In the genomic region with DNA sequence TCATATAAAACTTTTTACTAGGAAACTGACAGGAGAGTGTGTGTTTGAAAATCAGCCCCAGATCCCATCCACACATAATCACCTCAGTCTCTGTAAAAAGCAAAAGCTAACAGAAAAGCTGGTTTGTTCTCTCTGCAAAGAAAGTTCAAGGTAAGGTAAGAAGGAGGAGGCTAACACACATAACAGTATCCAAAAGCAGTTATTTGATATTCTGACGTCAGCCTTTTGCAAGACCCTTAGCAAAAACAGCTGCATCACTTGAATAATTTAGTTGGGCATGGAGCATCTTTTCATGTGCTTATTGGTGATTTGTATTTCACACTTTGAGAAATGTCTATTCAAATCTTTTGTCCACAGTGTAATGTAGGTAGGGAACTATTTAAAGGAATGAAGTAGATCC, we compare ENCODE assay signal across 17 cellular contexts. TPM values are rescaled to one million over a fixed set of nuclear protein-coding genes. Genes with fewer than 3 reads are reported as not detected.
"Had no signal": no experiment of that assay in that cellular context is flagged by ENCODE, and none has a peak within 500 bp of the region (broad histone marks: within the 10 kb centered on the region; RNA-seq: fewer than 3 reads in every experiment).

No MANE protein-coding gene starts in this region.

- H3K27me3 ChIP-seq: transverse colon, vagina had no signal

- H3K27ac Mint-ChIP-seq: activated CD4-positive, alpha-beta memory T cell treated with anti-CD3 and anti-CD28 coated beads, Interleukin-2, amount 10 ng/mL, durations not matched to agents 7 days and 5 days; activated naive CD4-positive, alpha-beta T cell treated with anti-CD3 and anti-CD28 coated beads, Interleukin-2, amount 10 ng/mL, durations not matched to agents 7 days and 5 days; activated T-cell treated with anti-CD3 and anti-CD28 coated beads, Interleukin-2, amount 50 U/mL, for 24 hours; immature natural killer cell; naive thymus-derived CD4-positive, alpha-beta T cell; stimulated activated naive B cell treated with anti-CD40 and anti-IgM and Interleukin-4, amounts not matched to agents 10 μg/mL and 1 μg/mL and 100 μg/mL, for 72 hours; T-helper 17 cell had no signal

- H3K4me1 ChIP-seq: transverse colon had no signal

- H3K4me3 ChIP-seq: skin epidermis, transverse colon, vagina had no signal

- H3K27ac ChIP-seq: skin epidermis, transverse colon, vagina, WERI-Rb-1 had no signal

- H3K36me3 ChIP-seq: transverse colon, vagina, WERI-Rb-1 had no signal

- DNase-seq: activated CD4-positive, alpha-beta memory T cell treated with anti-CD3 and anti-CD28 coated beads, Interleukin-2, amount 10 ng/mL, durations not matched to agents 7 days and 5 days; activated naive CD4-positive, alpha-beta T cell treated with anti-CD3 and anti-CD28 coated beads, Interleukin-2, amount 10 ng/mL, durations not matched to agents 7 days and 5 days; activated T-cell treated with anti-CD3 and anti-CD28 coated beads, Interleukin-2, amount 50 U/mL, for 24 hours; immature natural killer cell; left cardiac atrium; naive thymus-derived CD4-positive, alpha-beta T cell; retina; stimulated activated CD4-positive, alpha-beta T cell treated with anti-CD3 and anti-CD28 coated beads, Interleukin-15, amount 100 ng/mL, for 24 hours; stimulated activated CD4-positive, alpha-beta T cell treated with anti-CD3 and anti-CD28 coated beads, Interleukin-4, amount 100 ng/mL, for 1 hour; stimulated activated naive B cell treated with anti-CD40 and anti-IgM and Interleukin-4, amounts not matched to agents 10 μg/mL and 1 μg/mL and 100 μg/mL, for 72 hours; substantia nigra; T-helper 17 cell; transverse colon; WERI-Rb-1 had no signal

- H3K36me3 Mint-ChIP-seq: activated naive CD4-positive, alpha-beta T cell treated with anti-CD3 and anti-CD28 coated beads, Interleukin-2, amount 10 ng/mL, durations not matched to agents 7 days and 5 days; immature natural killer cell; naive thymus-derived CD4-positive, alpha-beta T cell; stimulated activated naive B cell treated with anti-CD40 and anti-IgM and Interleukin-4, amounts not matched to agents 10 μg/mL and 1 μg/mL and 100 μg/mL, for 72 hours had no signal

- H3K27me3 Mint-ChIP-seq: activated CD4-positive, alpha-beta memory T cell treated with anti-CD3 and anti-CD28 coated beads, Interleukin-2, amount 10 ng/mL, durations not matched to agents 7 days and 5 days had no signal

- ATAC-seq: left cardiac atrium; naive thymus-derived CD4-positive, alpha-beta T cell; stimulated activated naive B cell treated with anti-CD40 and anti-IgM and Interleukin-4, amounts not matched to agents 10 μg/mL and 1 μg/mL and 100 μg/mL, for 72 hours; T-helper 17 cell had no signal

- H3K9me3 Mint-ChIP-seq: activated CD4-positive, alpha-beta memory T cell treated with anti-CD3 and anti-CD28 coated beads, Interleukin-2, amount 10 ng/mL, durations not matched to agents 7 days and 5 days; activated naive CD4-positive, alpha-beta T cell treated with anti-CD3 and anti-CD28 coated beads, Interleukin-2, amount 10 ng/mL, durations not matched to agents 7 days and 5 days; activated T-cell treated with anti-CD3 and anti-CD28 coated beads, Interleukin-2, amount 50 U/mL, for 24 hours; immature natural killer cell had no signal

- H3K9me3 ChIP-seq: transverse colon, vagina had no signal

- H3K4me3 Mint-ChIP-seq: activated CD4-positive, alpha-beta memory T cell treated with anti-CD3 and anti-CD28 coated beads, Interleukin-2, amount 10 ng/mL, durations not matched to agents 7 days and 5 days; activated naive CD4-positive, alpha-beta T cell treated with anti-CD3 and anti-CD28 coated beads, Interleukin-2, amount 10 ng/mL, durations not matched to agents 7 days and 5 days; activated T-cell treated with anti-CD3 and anti-CD28 coated beads, Interleukin-2, amount 50 U/mL, for 24 hours; immature natural killer cell; naive thymus-derived CD4-positive, alpha-beta T cell; stimulated activated naive B cell treated with anti-CD40 and anti-IgM and Interleukin-4, amounts not matched to agents 10 μg/mL and 1 μg/mL and 100 μg/mL, for 72 hours; T-helper 17 cell had no signal

- H3K4me1 Mint-ChIP-seq: activated CD4-positive, alpha-beta memory T cell treated with anti-CD3 and anti-CD28 coated beads, Interleukin-2, amount 10 ng/mL, durations not matched to agents 7 days and 5 days had no signal

RNA-seq across cellular contexts. Expression of a gene that starts 31.8 kb away (rescaled TPM):
- total RNA-seq: activated CD4-positive, alpha-beta memory T cell treated with anti-CD3 and anti-CD28 coated beads, Interleukin-2, amount 10 ng/mL, durations not matched to agents 7 days and 5 days; lung microvascular endothelial cell; naive thymus-derived CD4-positive, alpha-beta T cell; T-helper 17 cell had no signal
- polyA plus RNA-seq: immature natural killer cell; naive thymus-derived CD4-positive, alpha-beta T cell had no signal
